23 cellular contexts compared by ENCODE assay signal in the genomic region with DNA sequence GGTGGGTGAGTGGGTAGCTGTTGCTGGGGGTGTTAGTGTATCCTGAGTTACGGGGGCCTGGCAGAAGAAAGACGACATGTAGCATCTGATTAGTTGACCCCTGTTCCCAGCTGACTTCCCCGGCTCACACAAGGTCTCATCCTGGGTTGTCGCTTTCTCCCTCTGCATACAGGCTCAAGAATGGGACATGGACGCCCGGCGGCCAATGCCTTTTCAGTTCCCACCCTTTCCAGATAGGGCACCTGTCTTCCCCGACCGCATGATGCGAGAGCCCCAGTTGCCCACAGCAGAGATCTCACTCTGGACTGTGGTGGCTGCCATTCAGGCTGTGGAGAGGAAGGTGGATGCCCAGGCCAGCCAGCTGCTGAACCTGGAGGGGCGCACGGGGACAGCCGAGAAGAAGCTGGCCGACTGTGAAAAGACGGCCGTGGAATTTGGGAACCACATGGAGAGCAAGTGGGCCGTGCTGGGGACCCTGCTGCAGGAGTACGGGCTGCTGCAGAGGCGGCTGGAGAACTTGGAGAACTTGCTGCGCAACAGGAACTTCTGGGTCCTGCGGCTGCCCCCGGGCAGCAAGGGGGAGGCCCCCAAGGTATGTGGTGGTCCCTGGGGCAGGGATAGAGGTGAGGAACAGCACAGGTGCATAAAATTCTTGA. TPM values are rescaled to one million over a fixed set of nuclear protein-coding genes. Genes with fewer than 3 reads are reported as not detected.
DNase-seq lines count a peak whose midpoint lies in the region; ATAC-seq, FAIRE-seq and TF ChIP-seq lines count a peak whose summit lies in the region.
"Had no signal": no experiment of that assay in that cellular context is flagged by ENCODE, and none has a peak within 500 bp of the region (broad histone marks: within the 10 kb centered on the region; RNA-seq: fewer than 3 reads in every experiment).

No MANE protein-coding gene starts in this region.

- H2AK5ac ChIP-seq in H1 (ENCODE audit: low read depth, low read length) = no peak overlapping the region

- FAIRE-seq in H1 (lab: Jason Lieb, UNC) = no peak
- FAIRE-seq: GM12892 had no signal

- POLR2A ChIA-PET in H1 (lab: Charles Lee; ENCODE audit: partially characterized antibody) = interaction anchor here (0.6 to 7.8 kb wide), 5 partner anchors 12 to 577 kb away, joined by 3 to 82 read pairs (median 3); no protein-coding TSS in a partner anchor
- POLR2A ChIA-PET in MCF 10A (lab: Yijun Ruan, JAX) = interaction anchor here (1.2 to 3.8 kb wide), 2 partner anchors 17 to 51 kb away, joined by 5 to 34 read pairs; partner anchors contain the start of gene ZNF398
- POLR2A ChIA-PET in GM10248 (lab: Yijun Ruan, JAX) = no interaction called here

- CTCF ChIA-PET in H1 (lab: Charles Lee; ENCODE audit: partially characterized antibody) (interaction anchor here (0.6 kb wide), 1 partner anchor 1455 kb away, joined by 4 read pairs; no protein-coding TSS in a partner anchor), MCF 10A (lab: Yijun Ruan, JAX) (interaction anchor here (0.5 to 4.2 kb wide), 7 partner anchors 12 to 107 kb away, joined by 3 to 28 read pairs (median 3); partner anchors contain the start of gene ZNF398), GM10248 (lab: Yijun Ruan, JAX) (interaction anchor here (0.9 to 1.7 kb wide), 3 partner anchors 35 to 63 kb away, joined by 3 to 5 read pairs (median 3); partner anchors contain the start of gene ZNF398)

- TF ChIP-seq CTCF in RWPE2 (IDR thresholded peaks at IDR 0.05; ENCODE audit: poor library complexity, severe bottlenecking) = no peak
- TF ChIP-seq CTCF in H1 (IDR thresholded peaks at IDR 0.05; ENCODE audit: control extremely low read depth in 1 of 3, insufficient read depth in 1 of 3, low read depth in 1 of 3, low read length in 3 of 3) = no peak
- no peak for TF ChIP-seq CTCF in upper lobe of right lung (IDR thresholded peaks at IDR 0.05)
- no peak for TF ChIP-seq CTCF in MCF 10A (IDR thresholded peaks at IDR 0.05; ENCODE audit: unreplicated experiment)
- TF ChIP-seq CTCF in GM10248 (IDR thresholded peaks at IDR 0.05; ENCODE audit: control extremely low read depth, extremely low read depth, low read depth, missing control alignments) = no peak

- no peak overlapping the region for H3K18ac ChIP-seq in H1 (ENCODE audit: extremely low read depth, low read length)

- peaks cover 51% of the 10 kb centered on the region for H3K36me3 Mint-ChIP-seq in MCF 10A (ENCODE audit: insufficient read depth, unreplicated experiment)

- H3K27ac ChIP-seq in RWPE2 (ENCODE audit: poor library complexity, severe bottlenecking) (peak overlapping the region; percentile 82), H1 (ENCODE audit: low read depth, low read length) (no peak overlapping the region), upper lobe of right lung (no peak overlapping the region)
- H3K27ac ChIP-seq: dorsolateral prefrontal cortex had no signal

- H3K27me3 ChIP-seq in RWPE2 (ENCODE audit: insufficient read depth, poor library complexity, severe bottlenecking) (no peaks in the 10 kb centered on the region), H1 (replicated peaks in 1 of 4; ENCODE audit: control insufficient read depth in 3 of 4, extremely low read depth in 1 of 4, insufficient read depth in 3 of 4, low read length in 3 of 4) (no peaks in the 10 kb centered on the region), upper lobe of right lung (no peaks in the 10 kb centered on the region)
- H3K27me3 ChIP-seq: BE2C, dorsolateral prefrontal cortex, upper lobe of left lung had no signal

- H3K23me2 ChIP-seq in H1 (ENCODE audit: low read depth, low read length) = peaks cover 5% of the 10 kb centered on the region; the same call in 1 of the 2 replicates

- H4K91ac ChIP-seq in H1 (replicated peaks; ENCODE audit: insufficient read length, low read length) = no peak overlapping the region

- WGBS in H1 (ENCODE audit: extremely low coverage in 1 of 2, insufficient coverage in 1 of 2, insufficient read length in 1 of 2, insufficient replicate concordance in 2 of 2, low coverage in 1 of 2, low lambda C conversion rate in 2 of 2, missing lambda C conversion rate in 1 of 2), 2 experiments = 89% methylated on average over 22 of the region's 22 CpGs; no CpG with 5 or more reads in 1 of the 2 experiments

- no peak overlapping the region for H3K9ac ChIP-seq in H1 (replicated peaks in 1 of 4; ENCODE audit: extremely low read depth in 1 of 4, low read depth in 3 of 4, low read length in 3 of 4)
- H3K9ac ChIP-seq: SK-N-SH had no signal

- H3K27me3 Mint-ChIP-seq in MCF 10A (ENCODE audit: insufficient read depth, unreplicated experiment) = no peaks in the 10 kb centered on the region
- H3K27me3 Mint-ChIP-seq: activated naive CD4-positive, alpha-beta T cell treated with anti-CD3 and anti-CD28 coated beads, Interleukin-2, amount 10 ng/mL, durations not matched to agents 7 days and 5 days; progenitor cell of endocrine pancreas had no signal

- peak overlapping the region; percentile 31; the same call in 1 of the 2 replicates for H4K8ac ChIP-seq in H1 (ENCODE audit: extremely low read depth, insufficient read depth, low read length)

- peaks cover 20% of the 10 kb centered on the region for H3K4me1 Mint-ChIP-seq in MCF 10A (ENCODE audit: insufficient read depth, unreplicated experiment)

- no peak overlapping the region for H3K4ac ChIP-seq in H1 (replicated peaks; ENCODE audit: insufficient read length, low read depth, low read length)

- no peak overlapping the region for H2BK120ac ChIP-seq in H1 (replicated peaks; ENCODE audit: low read depth, low read length)

- no peak overlapping the region for H3K4me3 Mint-ChIP-seq in MCF 10A (ENCODE audit: unreplicated experiment)
- H3K4me3 Mint-ChIP-seq: activated naive CD4-positive, alpha-beta T cell treated with anti-CD3 and anti-CD28 coated beads, Interleukin-2, amount 10 ng/mL, durations not matched to agents 7 days and 5 days had no signal

- H2BK15ac ChIP-seq in H1 (ENCODE audit: low read length) = no peak overlapping the region

- peaks cover 3 to 34% of the 10 kb centered on the region in 2 experiments; a peak in 3 of 4 replicates for H3K79me2 ChIP-seq in H1 (ENCODE audit: control insufficient read depth in 1 of 2, insufficient read depth in 2 of 2, low read length in 2 of 2)

- H2BK12ac ChIP-seq in H1 (ENCODE audit: low read depth, low read length) = no peak overlapping the region

- BruUV-seq in MCF 10A (replicated peaks; lab: Mats Ljungman, UMichigan) = no TSS peak

- H3K36me3 ChIP-seq in RWPE2 (ENCODE audit: low read depth) (peaks cover 54% of the 10 kb centered on the region), H1 (ENCODE audit: control insufficient read depth in 2 of 4, insufficient read depth in 4 of 4, low read length in 3 of 4) (peaks cover 26 to 45% (median 37%) of the 10 kb centered on the region in 4 experiments), upper lobe of right lung (peaks cover 52% of the 10 kb centered on the region)

- H3K9me3 Mint-ChIP-seq in MCF 10A (ENCODE audit: unreplicated experiment) = no peaks in the 10 kb centered on the region
- H3K9me3 Mint-ChIP-seq: activated naive CD4-positive, alpha-beta T cell treated with anti-CD3 and anti-CD28 coated beads, Interleukin-2, amount 10 ng/mL, durations not matched to agents 7 days and 5 days had no signal

- H3K79me1 ChIP-seq in H1 (ENCODE audit: low read depth, low read length) = peaks cover 12% of the 10 kb centered on the region

- H3K4me1 ChIP-seq in RWPE2 (ENCODE audit: insufficient read depth, poor library complexity, severe bottlenecking) (peaks cover 21% of the 10 kb centered on the region), H1 (replicated peaks in 1 of 4; ENCODE audit: control insufficient read depth in 3 of 4, insufficient read depth in 4 of 4, low read length in 3 of 4) (peaks cover 0 to 5% (median 4%) of the 10 kb centered on the region in 4 experiments; a peak in 5 of 7 replicates), upper lobe of right lung (peaks cover 19% of the 10 kb centered on the region)
- H3K4me1 ChIP-seq: BE2C had no signal

- no peak overlapping the region for H2AFZ ChIP-seq in H1 (ENCODE audit: low read length)

- H4K20me1 ChIP-seq in H1 (replicated peaks in 1 of 2; ENCODE audit: control insufficient read depth in 1 of 2, insufficient read depth in 2 of 2, low read length in 2 of 2) = peaks cover 2 to 7% of the 10 kb centered on the region in 2 experiments

- peak; percentile 57 for DNase-seq in activated effector memory CD4-positive, alpha-beta T cell treated with anti-CD3 and anti-CD28 coated beads, Interleukin-2, amount 50 U/mL, for 16 hours
- no peak for DNase-seq in activated effector memory CD4-positive, alpha-beta T cell treated with Interleukin-2 at 50 U/mL for 16 hours
- no peak for DNase-seq in RWPE2 (ENCODE audit: low spot score)
- DNase-seq in H1 (ENCODE audit: low read depth in 1 of 2, low spot score in 2 of 2) = no peak
- DNase-seq in upper lobe of right lung = peak; percentile 60
- no peak for DNase-seq in NCI-H446 (lab: John Stamatoyannopoulos, UW)
- no peak for DNase-seq in MCF 10A (ENCODE audit: unreplicated experiment)
- DNase-seq in GM10248 (ENCODE audit: extremely low spot score) = no peak
- DNase-seq: activated CD4-positive, alpha-beta T cell treated with anti-CD3 and anti-CD28 coated beads for 48 hours; activated CD8-positive, alpha-beta memory T cell treated with anti-CD3 and anti-CD28 coated beads, Interleukin-2, amount 50 U/mL, for 48 hours; activated naive CD4-positive, alpha-beta T cell treated with anti-CD3 and anti-CD28 coated beads, Interleukin-2, amount 10 ng/mL, durations not matched to agents 7 days and 5 days; anterior cingulate cortex; BE2C; central memory CD4-positive, alpha-beta T cell; dorsolateral prefrontal cortex; NCI-H1092; NCI-H1930; NCI-H69; SK-N-SH had no signal

- H2BK20ac ChIP-seq in H1 (ENCODE audit: low read length) = no peak overlapping the region

- no peak overlapping the region for H3K56ac ChIP-seq in H1 (replicated peaks; ENCODE audit: insufficient read length, low read depth, low read length)

- TF ChIP-seq RAD21 in H1 (IDR thresholded peaks at IDR 0.05 in 1 of 2, conservative IDR thresholded peaks at IDR 0.05 in 1 of 2; ENCODE audit: low read depth in 2 of 2, low read length in 2 of 2) = no peak

- H3K4me3 ChIP-seq in RWPE2 (ENCODE audit: severe bottlenecking) (no peak overlapping the region), H1 (ENCODE audit: extremely low read depth in 1 of 4, insufficient read depth in 2 of 4, low read depth in 3 of 4, low read length in 4 of 4) (no peak overlapping the region), upper lobe of right lung (no peak overlapping the region)
- H3K4me3 ChIP-seq: HAP-1 had no signal

- TF ChIP-seq POLR2A in H1 (IDR thresholded peaks at IDR 0.05; ENCODE audit: control extremely low read depth in 1 of 2, low read depth in 2 of 2, low read length in 2 of 2) = no peak

- no peak overlapping the region for H3K27ac Mint-ChIP-seq in MCF 10A (ENCODE audit: low read depth, unreplicated experiment)

- H3K9me3 ChIP-seq in RWPE2 (ENCODE audit: severe bottlenecking) = no peaks in the 10 kb centered on the region
- no peaks in the 10 kb centered on the region for H3K9me3 ChIP-seq in H1 (ENCODE audit: insufficient read depth in 2 of 2, low read depth in 1 of 2, low read length in 1 of 2)
- no peaks in the 10 kb centered on the region for H3K9me3 ChIP-seq in upper lobe of right lung
- H3K9me3 ChIP-seq: BE2C, HAP-1, SK-N-SH, upper lobe of left lung had no signal

- H3K4me2 ChIP-seq in H1 (ENCODE audit: insufficient read depth in 1 of 2, low read depth in 2 of 2, low read length in 2 of 2) = no peak overlapping the region; a peak in 1 of 4 replicates

- TF ChIP-seq EP300 in H1 (IDR thresholded peaks at IDR 0.05; ENCODE audit: borderline replicate concordance in 1 of 2, low read depth in 2 of 2, low read length in 2 of 2) = no peak

- H2BK5ac ChIP-seq in H1 (ENCODE audit: low read depth, low read length) = no peak overlapping the region

- ATAC-seq in RWPE2 (ENCODE audit: low read depth) (no peak), upper lobe of right lung (no peak)

- intact Hi-C loops in upper lobe of right lung (cut with DNase I) (no loop called here), MCF 10A (cut with micrococcal nuclease) (loop anchor here (5.0 kb wide), 1 partner anchor 64 kb away; the partner anchor contains the start of gene ZNF783)

- H3K23ac ChIP-seq in H1 (ENCODE audit: insufficient read length) = no peak overlapping the region

- no peak overlapping the region for H3K14ac ChIP-seq in H1 (ENCODE audit: insufficient read length)

- H4K5ac ChIP-seq in H1 (ENCODE audit: insufficient read length, low read depth, low read length) = no peak overlapping the region

RNA-seq across cellular contexts. Expression of gene ZNF282, which starts 2.9 kb away (rescaled TPM):
- 35.7 and 36.3 TPM in 2 replicates for total RNA-seq in H1 (2021; fragmentation: NEBNext Ultra II Directional; extraction: Animal tissue kit (Norgen Biotek cat#: 25700))
- 16.9 and 22.3 TPM in 2 replicates for polyA plus RNA-seq in H1 (2011; rRNA removed)
- polyA plus RNA-seq in H1 (2011; cell fraction: cytosol; rRNA removed) = 16.1 TPM
- 34.5 TPM for polyA plus RNA-seq in H1 (2011; cell fraction: nucleus; rRNA removed)
- polyA plus RNA-seq in H1 (2012, experiment 1 of 2) = 20.6 to 25.7 TPM (median 22.8 TPM) in 4 replicates
- 24.5 TPM for polyA plus RNA-seq in H1 (2012, experiment 2 of 2)
- polyA plus RNA-seq in H1 (2013, experiment 1 of 2) = 14.9 TPM
- 13.3 TPM for polyA plus RNA-seq in H1 (2013, experiment 2 of 2)
- 15.0 and 17.4 TPM in 2 replicates for polyA minus RNA-seq in H1 (2011; rRNA and poly(A)+ RNA removed)
- 27.6 TPM for polyA minus RNA-seq in H1 (2011; cell fraction: cytosol; rRNA and poly(A)+ RNA removed)
- polyA minus RNA-seq in H1 (2011; cell fraction: nucleus; rRNA and poly(A)+ RNA removed) = 26.6 TPM
- total RNA-seq in upper lobe of right lung (23.3 TPM), MCF 10A (2022) (43.9 and 46.4 TPM in 2 replicates)

RNA-seq across cellular contexts. Expression of gene ZNF212, which starts 41.2 kb away (rescaled TPM):
- 19.3 and 20.1 TPM in 2 replicates for total RNA-seq in H1 (2021; fragmentation: NEBNext Ultra II Directional; extraction: Animal tissue kit (Norgen Biotek cat#: 25700))
- 6.7 and 9.1 TPM in 2 replicates for polyA plus RNA-seq in H1 (2011; rRNA removed)
- polyA plus RNA-seq in H1 (2011; cell fraction: cytosol; rRNA removed) = 10.7 TPM
- polyA plus RNA-seq in H1 (2011; cell fraction: nucleus; rRNA removed) = 13.6 TPM
- 13.3 to 16.9 TPM (median 14.4 TPM) in 4 replicates for polyA plus RNA-seq in H1 (2012, experiment 1 of 2)
- 8.3 TPM for polyA plus RNA-seq in H1 (2012, experiment 2 of 2)
- polyA plus RNA-seq in H1 (2013, experiment 1 of 2) = 7.2 TPM
- 7.1 TPM for polyA plus RNA-seq in H1 (2013, experiment 2 of 2)
- 6.1 and 8.2 TPM in 2 replicates for polyA minus RNA-seq in H1 (2011; rRNA and poly(A)+ RNA removed)
- polyA minus RNA-seq in H1 (2011; cell fraction: cytosol; rRNA and poly(A)+ RNA removed) = 7.0 TPM
- 9.7 TPM for polyA minus RNA-seq in H1 (2011; cell fraction: nucleus; rRNA and poly(A)+ RNA removed)
- total RNA-seq in upper lobe of right lung (10.2 TPM), MCF 10A (2022) (10.5 and 14.7 TPM in 2 replicates)

RNA-seq across cellular contexts. Expression of gene ZNF398, which starts 51.0 kb away (rescaled TPM):
- total RNA-seq in H1 (2021; fragmentation: NEBNext Ultra II Directional; extraction: Animal tissue kit (Norgen Biotek cat#: 25700)) = 62.2 and 63.5 TPM in 2 replicates
- 52.7 and 58.9 TPM in 2 replicates for polyA plus RNA-seq in H1 (2011; rRNA removed)
- 23.2 TPM for polyA plus RNA-seq in H1 (2011; cell fraction: cytosol; rRNA removed)
- polyA plus RNA-seq in H1 (2011; cell fraction: nucleus; rRNA removed) = 59.5 TPM
- polyA plus RNA-seq in H1 (2012, experiment 1 of 2) = 26.3 to 32.8 TPM (median 30.3 TPM) in 4 replicates
- 6.2 TPM for polyA plus RNA-seq in H1 (2012, experiment 2 of 2)
- 35.1 TPM for polyA plus RNA-seq in H1 (2013, experiment 1 of 2)
- polyA plus RNA-seq in H1 (2013, experiment 2 of 2) = 35.0 TPM
- 128 and 158 TPM in 2 replicates for polyA minus RNA-seq in H1 (2011; rRNA and poly(A)+ RNA removed)
- polyA minus RNA-seq in H1 (2011; cell fraction: cytosol; rRNA and poly(A)+ RNA removed) = 46.4 TPM
- polyA minus RNA-seq in H1 (2011; cell fraction: nucleus; rRNA and poly(A)+ RNA removed) = 93.4 TPM
- 14.5 TPM for total RNA-seq in upper lobe of right lung
- total RNA-seq in MCF 10A (2022) = 13.8 and 15.7 TPM in 2 replicates

Comparison
In these comparisons a context has a peak if more than half of its experiments do, and no peak if none do; other contexts are left out.
1. DNase-seq: peak in activated effector memory CD4-positive, alpha-beta T cell treated with anti-CD3 and anti-CD28 coated beads, Interleukin-2, amount 50 U/mL, for 16 hours (single experiment) and upper lobe of right lung (single experiment); none in activated effector memory CD4-positive, alpha-beta T cell treated with Interleukin-2 at 50 U/mL for 16 hours (single experiment), RWPE2 (single experiment), H1 (0 of 2), NCI-H446 (0 of 2), MCF 10A (single experiment) and GM10248 (single experiment).